10 cellular contexts compared by ENCODE assay signal in the genomic region with DNA sequence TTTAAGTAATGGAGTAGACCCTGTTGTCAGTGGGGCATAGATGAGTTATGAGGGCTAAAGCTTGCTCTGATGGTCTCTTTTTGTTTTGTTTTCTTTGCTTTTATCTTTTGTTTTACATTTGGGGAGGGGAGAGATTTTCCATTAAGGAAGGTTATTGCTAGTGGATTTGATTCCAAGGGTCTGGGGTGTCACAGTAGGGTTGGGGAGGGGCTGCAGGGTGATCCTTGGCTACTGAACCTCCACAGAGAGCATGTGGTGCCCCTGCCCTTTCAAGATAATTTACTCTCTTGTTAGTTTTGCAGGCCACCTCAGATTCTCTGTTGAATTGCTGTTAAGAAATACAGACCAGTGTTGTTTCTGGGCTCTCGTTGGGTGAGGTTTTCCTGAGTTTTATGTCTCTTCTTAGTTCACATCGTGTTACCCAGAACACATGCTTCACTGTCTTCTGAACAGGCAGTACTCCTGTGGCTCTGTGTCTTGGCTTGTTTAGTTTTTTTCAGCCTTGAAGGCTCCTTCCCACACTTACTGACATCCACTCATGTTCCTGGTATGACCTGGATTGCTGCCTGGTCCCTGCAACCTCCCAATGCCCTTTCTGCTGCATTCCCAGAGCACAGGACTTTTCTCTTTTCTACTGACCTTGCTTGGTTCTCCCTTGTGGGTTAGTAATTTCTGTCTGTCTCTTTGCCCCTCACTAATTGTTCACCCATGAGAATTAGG. TPM values are rescaled to one million over a fixed set of nuclear protein-coding genes. Genes with fewer than 3 reads are reported as not detected.
A peak's percentile ranks its signal among the peaks of the same experiment; 100 is the strongest.
DNase-seq lines count a peak whose midpoint lies in the region; ATAC-seq and TF ChIP-seq lines count a peak whose summit lies in the region.
"Had no signal": no experiment of that assay in that cellular context is flagged by ENCODE, and none has a peak within 500 bp of the region (broad histone marks: within the 10 kb centered on the region; RNA-seq: fewer than 3 reads in every experiment).

No MANE protein-coding gene starts in this region.

- POLR2A ChIA-PET in PC-9 (lab: Charles Lee; ENCODE audit: unreplicated experiment) = no interaction called here

- H3K27ac ChIP-seq in GM23248 (peak overlapping the region; percentile 94), smooth muscle cell (ENCODE audit: low read depth) (peak overlapping the region; percentile 58), PC-9 (no peak overlapping the region)

- no peaks in the 10 kb centered on the region for H3K9me3 ChIP-seq in GM23248 (ENCODE audit: low read depth)
- H3K9me3 ChIP-seq in smooth muscle cell (replicated peaks; ENCODE audit: low read depth) = no peaks in the 10 kb centered on the region
- no peaks in the 10 kb centered on the region for H3K9me3 ChIP-seq in PC-9 (ENCODE audit: insufficient read depth, low read depth)

- intact Hi-C loops in left ventricle myocardium superior (cut with micrococcal nuclease) = no loop called here
- intact Hi-C loops in PC-9 (cut with micrococcal nuclease; ENCODE audit: unreplicated experiment) = no loop called here

- H3K79me2 ChIP-seq in GM23248 (ENCODE audit: insufficient read depth) (peaks cover 94% of the 10 kb centered on the region), smooth muscle cell (ENCODE audit: low read depth) (peaks cover 89% of the 10 kb centered on the region), PC-9 (ENCODE audit: low read depth) (peaks cover 79% of the 10 kb centered on the region)

- no TSS peak for BruUV-seq in PC-9 (replicated peaks; lab: Mats Ljungman, UMichigan)

- CTCF ChIA-PET in PC-9 (lab: Charles Lee) = no interaction called here

- H2AFZ ChIP-seq in GM23248 = no peak overlapping the region
- no peak overlapping the region for H2AFZ ChIP-seq in smooth muscle cell (ENCODE audit: low read depth)
- no peak overlapping the region for H2AFZ ChIP-seq in PC-9

- peak overlapping the region; percentile 80 for H3K9ac ChIP-seq in GM23248
- no peak overlapping the region for H3K9ac ChIP-seq in smooth muscle cell (ENCODE audit: low read depth)

- H3K36me3 ChIP-seq in GM23248 (ENCODE audit: low read depth) (no peaks in the 10 kb centered on the region), smooth muscle cell (ENCODE audit: low read depth) (no peaks in the 10 kb centered on the region), PC-9 (ENCODE audit: low read depth) (no peaks in the 10 kb centered on the region)

- in situ Hi-C loops in GM23248 (cut with MboI) = loop anchor here (25.0 kb wide), 1 partner anchor 419 kb away; a partner anchor contains a TSS

- no peaks in the 10 kb centered on the region for H3K9me2 ChIP-seq in GM23248 (ENCODE audit: insufficient read depth)
- no peaks in the 10 kb centered on the region for H3K9me2 ChIP-seq in PC-9 (ENCODE audit: insufficient read depth)

- H3K4me1 ChIP-seq in GM23248 (ENCODE audit: insufficient read depth) (peaks cover 52% of the 10 kb centered on the region), smooth muscle cell (ENCODE audit: low read depth) (peaks cover 11% of the 10 kb centered on the region), PC-9 (replicated peaks; ENCODE audit: insufficient read depth) (peaks cover 14% of the 10 kb centered on the region)

- WGBS in GM23248 (ENCODE audit: low coverage in 1 of 2, low lambda C conversion rate in 2 of 2, missing lambda C conversion rate in 2 of 2), 2 experiments = 0 to 5% methylated on average over 2 of the region's 2 CpGs
- WGBS in smooth muscle cell (ENCODE audit: low lambda C conversion rate) = 10% methylated on average over 2 of the region's 2 CpGs

- TF ChIP-seq CTCF in smooth muscle cell (IDR thresholded peaks at IDR 0.05; ENCODE audit: borderline replicate concordance, insufficient read depth, poor library complexity, severe bottlenecking) = no peak
- no peak for TF ChIP-seq CTCF in PC-9 (conservative IDR thresholded peaks at IDR 0.05)

- peak; percentile 95 for DNase-seq in GM23248
- DNase-seq in amniotic stem cell (lab: John Stamatoyannopoulos, UW) = peak; percentile 66
- DNase-seq in left ventricle myocardium superior = peak; percentile 52
- DNase-seq in smooth muscle cell (lab: John Stamatoyannopoulos, UW; ENCODE audit: unreplicated experiment) = no peak
- DNase-seq in PC-9 = no peak
- no peak for DNase-seq in NK-92 (lab: John Stamatoyannopoulos, UW; ENCODE audit: unreplicated experiment)
- no peak for DNase-seq in SIG-M5 (lab: John Stamatoyannopoulos, UW)
- DNase-seq: activated T-cell treated with anti-CD3 and anti-CD28 coated beads, Interleukin-2, amount 50 U/mL, for 48 hours; NCI-H748 treated with DMSO at 0.1 percent for 48 hours had no signal

- H3K27me3 ChIP-seq in GM23248 (replicated peaks; ENCODE audit: insufficient read depth) = no peaks in the 10 kb centered on the region
- no peaks in the 10 kb centered on the region for H3K27me3 ChIP-seq in smooth muscle cell (ENCODE audit: low read depth)
- no peaks in the 10 kb centered on the region for H3K27me3 ChIP-seq in PC-9 (ENCODE audit: insufficient read depth, low read depth)

- H4K20me1 ChIP-seq in GM23248 (ENCODE audit: insufficient read depth) (no peaks in the 10 kb centered on the region), smooth muscle cell (ENCODE audit: low read depth) (peaks cover 59% of the 10 kb centered on the region), PC-9 (ENCODE audit: insufficient read depth) (no peaks in the 10 kb centered on the region; the same call in 1 of the 2 replicates)

- H3F3A ChIP-seq in GM23248 (ENCODE audit: insufficient read depth) (peaks cover 28% of the 10 kb centered on the region), smooth muscle cell (ENCODE audit: low read depth) (peaks cover 6% of the 10 kb centered on the region), PC-9 (ENCODE audit: insufficient read depth, low read depth) (peaks cover 9% of the 10 kb centered on the region)

- H3K4me3 ChIP-seq in GM23248 (peak overlapping the region; percentile 44), smooth muscle cell (no peak overlapping the region), PC-9 (no peak overlapping the region)

- peak; percentile 22 for ATAC-seq in left ventricle myocardium superior
- no peak for ATAC-seq in HG03097 (IDR thresholded peaks at IDR 0.05; ENCODE audit: low FRiP score, unreplicated experiment)

- H3K4me2 ChIP-seq in GM23248 (ENCODE audit: unreplicated experiment) (peak overlapping the region; percentile 71), smooth muscle cell (peak overlapping the region; percentile 52), PC-9 (no peak overlapping the region)

RNA-seq across cellular contexts. Expression of a gene that starts 4.3 kb away (rescaled TPM):
- total RNA-seq in GM23248 (2014; rRNA removed; shearing (Covaris generic)) = 56.5 and 58.3 TPM in 2 replicates
- 53.9 and 54.0 TPM in 2 replicates for polyA plus RNA-seq in GM23248 (2016; fragmentation: Nextera tagmentation; extraction: Ambion mirVana)
- 50.5 TPM for total RNA-seq in left ventricle myocardium superior
- total RNA-seq in smooth muscle cell = 51.8 and 55.1 TPM in 2 replicates
- 37.6 and 38.0 TPM in 2 replicates for polyA plus RNA-seq in smooth muscle cell
- 26.0 and 30.1 TPM in 2 replicates for total RNA-seq in PC-9 (2021)

RNA-seq across cellular contexts. Expression of a gene that starts 36.9 kb away (rescaled TPM):
- total RNA-seq in GM23248 (2014; rRNA removed; shearing (Covaris generic)) = 68.2 and 77.8 TPM in 2 replicates
- polyA plus RNA-seq in GM23248 (2016; fragmentation: Nextera tagmentation; extraction: Ambion mirVana) = 24.1 and 24.7 TPM in 2 replicates
- total RNA-seq in left ventricle myocardium superior = 20.0 TPM
- total RNA-seq in smooth muscle cell = 47.7 and 52.3 TPM in 2 replicates
- 9.9 and 11.0 TPM in 2 replicates for polyA plus RNA-seq in smooth muscle cell
- 65.8 and 88.0 TPM in 2 replicates for total RNA-seq in PC-9 (2021)

Comparison
In these comparisons a context has a peak if more than half of its experiments do, and no peak if none do; other contexts are left out.
1. DNase-seq: peak in GM23248 (single experiment), amniotic stem cell (single experiment) and left ventricle myocardium superior (single experiment); none in smooth muscle cell (single experiment), PC-9 (0 of 2), NK-92 (single experiment) and SIG-M5 (single experiment).